Comparison of ENCODE assay signal across 8 cellular contexts in the genomic region with DNA sequence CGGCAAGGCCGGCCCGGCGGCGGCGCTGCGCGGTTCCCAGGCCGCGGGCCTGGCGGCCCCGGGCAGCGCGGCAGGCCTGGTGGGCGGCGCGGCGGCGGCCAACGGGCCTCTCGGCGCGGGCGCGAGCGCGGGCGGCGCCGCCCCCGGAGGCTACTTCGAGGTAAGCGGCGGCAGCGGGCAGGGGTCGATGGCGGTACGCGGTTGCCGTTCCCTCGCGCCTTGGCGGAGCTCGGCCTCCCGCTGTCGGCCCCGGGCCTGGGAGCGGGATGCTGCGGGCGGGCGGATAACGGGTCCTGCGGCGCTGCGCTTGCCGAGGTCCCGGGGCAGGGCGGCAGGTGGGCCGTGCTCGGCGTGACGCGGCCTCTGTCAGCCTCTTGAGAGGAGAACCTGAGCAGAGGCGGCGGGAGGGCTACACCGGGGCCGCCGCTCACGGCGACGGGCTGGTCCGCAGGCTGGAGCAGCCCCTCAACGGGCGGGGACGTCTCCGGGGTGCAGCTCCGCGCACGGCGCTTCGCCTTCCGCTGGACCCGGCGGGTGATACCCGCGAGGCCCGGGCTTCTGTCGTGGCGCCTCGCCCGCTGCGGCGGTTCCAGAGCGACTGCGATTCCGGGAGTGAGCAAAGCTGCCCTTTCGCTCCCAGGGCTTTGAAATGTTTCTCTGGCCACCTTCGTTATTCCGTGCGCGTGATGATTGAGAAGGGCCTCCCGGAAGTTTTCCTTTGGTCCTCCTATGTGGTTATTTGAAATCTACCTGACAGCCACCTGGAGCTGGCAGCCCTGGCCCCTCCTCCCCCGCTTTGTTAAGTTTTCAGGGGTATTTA. TPM values are rescaled to one million over a fixed set of nuclear protein-coding genes. Genes with fewer than 3 reads are reported as not detected.
DNase-seq lines count a peak whose midpoint lies in the region; ATAC-seq and TF ChIP-seq lines count a peak whose summit lies in the region.

No MANE protein-coding gene starts in this region.

- H3K9me3 ChIP-seq in Caco-2 (no peaks in the 10 kb centered on the region), colonic mucosa (no peaks in the 10 kb centered on the region)

- WGBS in lower leg skin, 2 donors: 0% methylated on average over 39 to 74 of the region's 103 CpGs

- H3K4me1 Mint-ChIP-seq in Caco-2 (ENCODE audit: low read depth, unreplicated experiment): no peaks in the 10 kb centered on the region

- H3K36me3 Mint-ChIP-seq in Caco-2 (ENCODE audit: insufficient read depth, unreplicated experiment): peaks cover 6% of the 10 kb centered on the region

- H3K4me3 ChIP-seq in Caco-2 (ENCODE audit: low read depth, low read length): peak overlapping the region; percentile 92
- peak overlapping the region; percentile 76 for H3K4me3 ChIP-seq in LNCaP clone FGC (ENCODE audit: low read depth, low read length)
- peak overlapping the region; percentile 94 for H3K4me3 ChIP-seq in colonic mucosa
- H3K4me3 ChIP-seq in lower leg skin (ENCODE audit: low read depth, poor library complexity, severe bottlenecking): peak overlapping the region; percentile 76

- DNase-seq in Caco-2 (peak; percentile 45 to 59), LNCaP clone FGC (ENCODE audit: low read depth) (no peak), colonic mucosa (peak; percentile 58), lower leg skin (ENCODE audit: low spot score in 2 of 2) (peak in 1 of 2 donors; percentile 87), NCI-H2171 (lab: John Stamatoyannopoulos, UW) (no peak)
- peak; percentile 23 to 31 for DNase-seq in activated CD4-positive, alpha-beta T cell treated with anti-CD3 and anti-CD28 coated beads for 24 hours (ENCODE audit: low read depth in 2 of 2)
- peak; percentile 5 to 33 (median 22) for DNase-seq in stimulated activated CD4-positive, alpha-beta T cell treated with anti-CD3 and anti-CD28 coated beads, TNF-alpha, amount 100 ng/mL, for 1 hour (ENCODE audit: low read depth in 3 of 3, low spot score in 1 of 3)

- TF ChIP-seq CTCF in Caco-2 (IDR thresholded peaks at IDR 0.05; ENCODE audit: insufficient read depth in 1 of 2, low read depth in 1 of 2, low read length in 1 of 2, severe bottlenecking in 1 of 2, unreplicated experiment in 1 of 2) (no peak), LNCaP clone FGC (IDR thresholded peaks at IDR 0.05; ENCODE audit: control insufficient read depth, extremely low read depth, insufficient read depth) (no peak), colonic mucosa (IDR thresholded peaks at IDR 0.05) (no peak), lower leg skin (IDR thresholded peaks at IDR 0.05) (no peak)

- peak; percentile 36 for ATAC-seq in GM21528 (IDR thresholded peaks at IDR 0.05; ENCODE audit: low FRiP score, unreplicated experiment)

- H3K9ac ChIP-seq in colonic mucosa (ENCODE audit: low read depth in 2 of 2, low read length in 2 of 2): peak overlapping the region; percentile 79 to 81

- H3K9me3 Mint-ChIP-seq in Caco-2 (ENCODE audit: unreplicated experiment): no peaks in the 10 kb centered on the region

- H3K4me1 ChIP-seq in Caco-2: no peaks in the 10 kb centered on the region
- peaks cover 7% of the 10 kb centered on the region for H3K4me1 ChIP-seq in colonic mucosa

- TF ChIP-seq POLR2A in lower leg skin (IDR thresholded peaks at IDR 0.05): no peak

- H3K27ac ChIP-seq in colonic mucosa: peak overlapping the region; percentile 95

- CTCF ChIA-PET in Caco-2 (lab: Charles Lee): no interaction called here

- H3K36me3 ChIP-seq in Caco-2 (ENCODE audit: control insufficient read depth, insufficient read depth, low read length) (no peaks in the 10 kb centered on the region; the same call in 1 of the 2 replicates), colonic mucosa (no peaks in the 10 kb centered on the region)

- no peaks in the 10 kb centered on the region for H3K27me3 ChIP-seq in Caco-2 (replicated peaks; ENCODE audit: control insufficient read depth, insufficient read depth, low read length)
- H3K27me3 ChIP-seq in colonic mucosa: no peaks in the 10 kb centered on the region

- BruUV-seq in Caco-2 (replicated peaks; lab: Mats Ljungman, UMichigan): no TSS peak

- intact Hi-C loops in Caco-2 (cut with micrococcal nuclease; ENCODE audit: unreplicated experiment) (loop anchor here (5.0 kb wide), 1 partner anchor 120 kb away; a partner anchor contains a TSS), colonic mucosa (cut with DNase I) (no loop called here), lower leg skin (cut with DNase I; ENCODE audit: low total_unique reads) (no loop called here)

- H3K27me3 Mint-ChIP-seq in Caco-2 (ENCODE audit: insufficient read depth, unreplicated experiment): no peaks in the 10 kb centered on the region

- peak overlapping the region; percentile 58 for H3K27ac Mint-ChIP-seq in Caco-2 (ENCODE audit: unreplicated experiment)

- POLR2A ChIA-PET in Caco-2 (lab: Charles Lee): interaction anchor here (0.6 to 0.9 kb wide), 3 partner anchors 23 to 75 kb away, joined by 3 to 4 read pairs (median 4); no protein-coding TSS in a partner anchor

- peak overlapping the region; percentile 77 for H3K4me3 Mint-ChIP-seq in Caco-2 (ENCODE audit: unreplicated experiment)

RNA-seq across cellular contexts. Expression of a gene that starts 0.8 kb away (rescaled TPM):
- 28.7 and 31.2 TPM in 2 replicates for total RNA-seq in Caco-2 (2022)
- total RNA-seq in colonic mucosa: 10 to 100 TPM; 18.0 to 25.8 TPM
- 10 to 100 TPM; 16.3 to 38.6 (median 25.7) TPM for total RNA-seq in lower leg skin

Comparison
In these comparisons a context has a peak if more than half of its experiments do, and no peak if none do; other contexts are left out.
1. DNase-seq: peak in Caco-2 (2 of 2), activated CD4-positive, alpha-beta T cell treated with anti-CD3 and anti-CD28 coated beads for 24 hours (2 of 2), colonic mucosa (single experiment) and stimulated activated CD4-positive, alpha-beta T cell treated with anti-CD3 and anti-CD28 coated beads, TNF-alpha, amount 100 ng/mL, for 1 hour (3 of 3); none in LNCaP clone FGC (single experiment) and NCI-H2171 (single experiment).
2. Peak in every context shown above with its lines, with median percentiles within 50 percentile points of each other: H3K4me3 ChIP-seq.